ENCODE assay signal across 24 cellular contexts in the genomic region with DNA sequence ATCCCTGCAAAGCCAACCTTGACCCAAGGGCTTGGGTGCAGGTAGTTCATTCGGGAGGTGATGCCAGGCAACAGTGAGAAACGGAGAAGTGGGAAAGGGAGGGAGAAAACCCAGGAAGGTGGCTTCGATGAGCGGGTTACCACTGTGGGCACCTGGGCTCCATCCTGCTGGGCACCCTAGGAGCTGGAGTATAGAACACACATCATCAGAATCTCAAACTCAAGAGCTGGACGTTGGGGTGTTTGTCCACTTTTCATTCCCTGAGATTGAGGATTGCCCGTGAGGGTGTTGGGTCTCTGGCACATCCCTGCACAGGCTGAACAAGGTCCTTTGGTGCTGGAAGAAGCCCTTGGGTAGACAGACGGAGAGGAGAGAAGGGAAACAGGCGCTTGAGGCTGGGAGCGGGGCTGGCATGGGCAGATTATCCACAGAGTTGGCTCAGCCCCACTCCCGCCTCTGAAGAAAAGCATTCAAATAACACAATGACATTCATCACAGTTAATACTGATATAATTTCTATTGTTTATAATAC.
DNase-seq lines count a peak whose midpoint lies in the region; ATAC-seq and TF ChIP-seq lines count a peak whose summit lies in the region.
"Had no signal": no experiment of that assay in that cellular context is flagged by ENCODE, and none has a peak within 500 bp of the region (broad histone marks: within the 10 kb centered on the region; RNA-seq: fewer than 3 reads in every experiment).

No MANE protein-coding gene starts in this region.

- intact Hi-C loops in left ventricle myocardium inferior (cut with micrococcal nuclease), result no loop called here
- intact Hi-C loops in Right ventricle myocardium superior (cut with DNase I), result no loop called here
- intact Hi-C loops in colonic mucosa (cut with DNase I), result no loop called here
- intact Hi-C loops in tibial artery (cut with DNase I; ENCODE audit: low total_unique reads), result no loop called here

- H3K4me3 ChIP-seq in left ventricle myocardium inferior, result no peak overlapping the region
- H3K4me3 ChIP-seq in osteoblast (ENCODE audit: insufficient read depth, low read length), result no peak overlapping the region
- no peak overlapping the region for H3K4me3 ChIP-seq in colonic mucosa
- no peak overlapping the region for H3K4me3 ChIP-seq in tibial artery
- H3K4me3 ChIP-seq: A549; BLaER1 treated with 17β-estradiol and CSF1 and Interleukin-3, amounts not matched to agents 10 nM and 100 nM; MG63; SJCRH30 had no signal

- H3K36me3 ChIP-seq in left ventricle myocardium inferior (no peaks in the 10 kb centered on the region), osteoblast (ENCODE audit: insufficient read depth, low read length) (no peaks in the 10 kb centered on the region), colonic mucosa (no peaks in the 10 kb centered on the region), tibial artery (no peaks in the 10 kb centered on the region)
- H3K36me3 ChIP-seq: BLaER1 treated with 17β-estradiol and CSF1 and Interleukin-3, amounts not matched to agents 10 nM and 100 nM; MG63; SJCRH30 had no signal

- H3K27ac ChIP-seq in left ventricle myocardium inferior (replicated peaks), result peak overlapping the region; percentile 60
- H3K27ac ChIP-seq in osteoblast (ENCODE audit: low read depth, low read length), result no peak overlapping the region
- H3K27ac ChIP-seq in colonic mucosa, result no peak overlapping the region
- H3K27ac ChIP-seq in tibial artery, result no peak overlapping the region
- H3K27ac ChIP-seq: A549; BLaER1 treated with 17β-estradiol and CSF1 and Interleukin-3, amounts not matched to agents 10 nM and 100 nM had no signal

- no peaks in the 10 kb centered on the region for H3K27me3 ChIP-seq in left ventricle myocardium inferior (ENCODE audit: low read depth)
- no peaks in the 10 kb centered on the region for H3K27me3 ChIP-seq in osteoblast (ENCODE audit: insufficient read depth, low read length)
- no peaks in the 10 kb centered on the region for H3K27me3 ChIP-seq in colonic mucosa
- H3K27me3 ChIP-seq in tibial artery, result no peaks in the 10 kb centered on the region
- H3K27me3 ChIP-seq: BLaER1 treated with 17β-estradiol and CSF1 and Interleukin-3, amounts not matched to agents 10 nM and 100 nM; MG63; SJCRH30 had no signal

- no peak for DNase-seq in left ventricle myocardium inferior
- no peak for DNase-seq in Right ventricle myocardium superior
- DNase-seq in iPS-NIHi7 (ENCODE audit: extremely low spot score), result peak; percentile 4
- DNase-seq in osteoblast (ENCODE audit: insufficient read length, low spot score, missing footprints), result peak; percentile 19
- DNase-seq in colonic mucosa, result no peak
- DNase-seq in cerebellar nuclear complex (lab: John Stamatoyannopoulos, UW), result no peak
- DNase-seq in tibial artery, result no peak
- DNase-seq: AML-193; CD4-positive, alpha-beta memory T cell; COR-L47; DMS53; KBM-7; MG63; NCI-H1105 treated with DMSO at 0.1 percent for 48 hours; NCI-H146; NCI-H2029; NCI-H446; NCI-H524 treated with DMSO at 0.1 percent for 48 hours; NCI-H82; NK-92 treated with Interleukin-12 subunit alpha and Interleukin-12 subunit beta, amount 100 ng/mL, for 24 hours; PC-3; SJCRH30 had no signal

- H2AFZ ChIP-seq in osteoblast (ENCODE audit: low read length), result no peak overlapping the region

- ATAC-seq in Right ventricle myocardium superior (ENCODE audit: poor library complexity), result no peak
- ATAC-seq: A549, PC-3 had no signal

- H3K79me2 ChIP-seq in osteoblast (ENCODE audit: insufficient read depth, low read length), result no peaks in the 10 kb centered on the region

- H3K9ac ChIP-seq in colonic mucosa (ENCODE audit: low read depth in 2 of 2, low read length in 2 of 2), result no peak overlapping the region
- H3K9ac ChIP-seq: BLaER1 treated with 17β-estradiol and CSF1 and Interleukin-3, amounts not matched to agents 10 nM and 100 nM had no signal

- H4K20me1 ChIP-seq in osteoblast (ENCODE audit: insufficient read depth, low read length), result no peaks in the 10 kb centered on the region
- H4K20me1 ChIP-seq: BLaER1 treated with 17β-estradiol and CSF1 and Interleukin-3, amounts not matched to agents 10 nM and 100 nM had no signal

- no peak overlapping the region for H3K4me2 ChIP-seq in osteoblast (ENCODE audit: insufficient read depth, low read length)
- H3K4me2 ChIP-seq: A549 had no signal

- H3K9me3 ChIP-seq in left ventricle myocardium inferior (replicated peaks) (no peaks in the 10 kb centered on the region), osteoblast (ENCODE audit: low read depth, low read length) (no peaks in the 10 kb centered on the region), colonic mucosa (no peaks in the 10 kb centered on the region), tibial artery (no peaks in the 10 kb centered on the region)
- H3K9me3 ChIP-seq: A549; BLaER1 treated with 17β-estradiol and CSF1 and Interleukin-3, amounts not matched to agents 10 nM and 100 nM; MG63; SJCRH30 had no signal

- H3K4me1 ChIP-seq in left ventricle myocardium inferior (peaks cover 53% of the 10 kb centered on the region), osteoblast (ENCODE audit: insufficient read depth, low read length) (peaks cover 21% of the 10 kb centered on the region), colonic mucosa (peaks cover 5% of the 10 kb centered on the region), tibial artery (peaks cover 4 to 34% (median 20%) of the 10 kb centered on the region in 4 donors)

- TF ChIP-seq CTCF in left ventricle myocardium inferior (IDR thresholded peaks at IDR 0.05; ENCODE audit: borderline replicate concordance), result no peak
- TF ChIP-seq CTCF in osteoblast (IDR thresholded peaks at IDR 0.05; ENCODE audit: extremely low read depth, low read depth, low read length), result no peak
- TF ChIP-seq CTCF in colonic mucosa (IDR thresholded peaks at IDR 0.05), result no peak
- TF ChIP-seq CTCF in tibial artery (IDR thresholded peaks at IDR 0.05), result no peak

Comparison
In these comparisons a context has a peak if more than half of its experiments do, and no peak if none do; other contexts are left out.
1. DNase-seq: peak in iPS-NIHi7 (single experiment) and osteoblast (single experiment); none in left ventricle myocardium inferior (single experiment), Right ventricle myocardium superior (single experiment), colonic mucosa (single experiment), cerebellar nuclear complex (0 of 2) and tibial artery (0 of 2).